1 cellular context compared by ENCODE assay signal in the genomic region with DNA sequence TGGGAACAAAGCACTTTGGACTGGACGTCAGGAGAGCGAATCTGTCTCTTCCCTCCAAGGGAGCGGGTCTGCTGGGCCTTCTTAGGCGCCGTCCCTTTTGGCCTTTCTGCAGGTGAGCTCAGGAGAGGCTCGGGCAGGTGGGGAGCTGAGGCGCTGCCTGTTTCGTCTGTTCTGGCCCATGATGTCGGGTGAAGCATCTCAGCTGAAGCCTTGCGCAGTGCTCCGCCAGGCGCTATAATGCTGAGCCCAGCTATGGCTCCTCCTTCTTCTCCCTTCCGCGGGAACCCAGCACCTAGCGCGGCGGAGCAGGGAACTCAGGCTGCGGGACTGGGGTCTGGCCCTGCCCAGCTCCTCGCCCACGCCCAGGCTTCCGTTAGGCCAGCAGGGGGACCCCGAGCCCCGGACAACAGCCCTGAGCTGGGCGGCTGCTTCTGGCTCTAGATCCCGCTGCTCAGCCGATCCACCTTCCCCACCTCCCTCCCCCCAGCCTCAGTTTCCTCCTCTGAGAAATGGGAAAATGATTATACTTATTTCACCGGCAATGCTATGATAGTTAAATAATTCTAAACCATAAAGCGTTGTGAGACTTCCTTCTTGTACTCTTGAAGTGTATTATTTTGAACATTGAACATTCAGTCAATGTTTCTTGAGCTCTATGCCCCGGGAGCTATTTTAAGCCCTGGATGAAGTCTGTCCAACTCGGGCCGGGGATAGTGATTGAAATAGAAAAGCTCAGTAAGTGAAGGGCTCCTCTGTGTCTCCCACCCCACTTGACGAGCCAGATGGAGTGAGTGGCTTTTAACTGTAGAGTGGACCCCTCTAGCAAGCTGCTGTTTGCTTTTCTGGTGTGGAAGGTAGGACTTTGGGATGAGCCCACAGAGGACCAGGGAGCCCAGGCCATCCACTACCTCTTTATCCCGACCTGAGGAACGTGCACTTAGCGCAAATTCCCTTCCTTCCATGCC.
TF ChIP-seq lines count a peak whose summit lies in the region.

No MANE protein-coding gene starts in this region.

TF ChIP-seq in endothelial cell of umbilical vein, 7 proteins besides CTCF, POLR2A, EP300 and RAD21:
- no peak for TF ChIP-seq JUN (IDR thresholded peaks at IDR 0.05; ENCODE audit: borderline replicate concordance, insufficient read depth, insufficient read length, low read depth)
- TF ChIP-seq MYC (IDR thresholded peaks at IDR 0.05; ENCODE audit: low read depth, low read length) = no peak
- TF ChIP-seq POLR2AphosphoS5 (IDR thresholded peaks at IDR 0.05; ENCODE audit: insufficient read depth, low read depth, low read length) = no peak
- TF ChIP-seq, protein P1, sequence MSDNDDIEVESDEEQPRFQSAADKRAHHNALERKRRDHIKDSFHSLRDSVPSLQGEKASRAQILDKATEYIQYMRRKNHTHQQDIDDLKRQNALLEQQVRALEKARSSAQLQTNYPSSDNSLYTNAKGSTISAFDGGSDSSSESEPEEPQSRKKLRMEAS (IDR thresholded peaks at IDR 0.05; ENCODE audit: insufficient read depth, insufficient read length) = no peak
- TF ChIP-seq FOS (IDR thresholded peaks at IDR 0.05; ENCODE audit: borderline replicate concordance, insufficient read depth, low read length) = no peak
- no peak for TF ChIP-seq EZH2 (IDR thresholded peaks at IDR 0.05; ENCODE audit: borderline replicate concordance, low read depth, low read length, severe bottlenecking)
- TF ChIP-seq GATA2 (IDR thresholded peaks at IDR 0.05; ENCODE audit: insufficient read depth, insufficient read length, low read depth, low read length) = no peak
